28 cellular contexts compared by ENCODE assay signal in the genomic region with DNA sequence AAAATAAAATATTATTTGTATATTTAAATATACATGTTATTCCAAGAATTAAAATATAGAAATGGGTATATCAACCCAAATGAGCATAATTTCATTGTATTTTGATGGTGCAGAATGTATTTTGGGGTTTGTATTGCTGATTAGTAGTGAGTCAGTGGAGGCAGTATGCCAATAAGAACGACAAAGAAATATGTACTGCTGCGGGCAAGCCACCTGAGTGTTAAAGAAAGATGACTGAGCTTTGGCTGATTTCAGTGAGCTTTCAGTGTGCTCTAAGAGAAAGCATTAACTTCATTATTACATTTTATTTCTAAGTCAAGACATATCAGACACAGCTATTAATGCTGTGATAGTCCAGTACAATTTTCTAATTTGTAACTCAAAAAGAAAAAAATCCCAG.
"Had no signal": no experiment of that assay in that cellular context is flagged by ENCODE, and none has a peak within 500 bp of the region (broad histone marks: within the 10 kb centered on the region; RNA-seq: fewer than 3 reads in every experiment).

No MANE protein-coding gene starts in this region.

- ATAC-seq: activated CD4-positive, alpha-beta T cell treated with anti-CD3 and anti-CD28 coated beads for 36 hours; activated naive CD4-positive, alpha-beta T cell treated with anti-CD3 and anti-CD28 coated beads, Interleukin-2, amount 50 U/mL, for 72 hours; activated T-cell treated with anti-CD3 and anti-CD28 coated beads, Interleukin-2, amount 50 U/mL, for 72 hours; body of pancreas; gastroesophageal sphincter had no signal

- H3K27me3 ChIP-seq: ascending aorta, body of pancreas, dorsolateral prefrontal cortex, esophagus muscularis mucosa, gastroesophageal sphincter had no signal

- H3K4me1 Mint-ChIP-seq: activated CD4-positive, alpha-beta T cell treated with anti-CD3 and anti-CD28 coated beads for 36 hours; central memory CD8-positive, alpha-beta T cell; endodermal cell had no signal

- H3K36me3 Mint-ChIP-seq: activated CD4-positive, alpha-beta memory T cell treated with anti-CD3 and anti-CD28 coated beads for 36 hours; activated naive CD4-positive, alpha-beta T cell treated with anti-CD3 and anti-CD28 coated beads, Interleukin-2, amount 10 ng/mL, durations not matched to agents 7 days and 5 days; activated naive CD4-positive, alpha-beta T cell treated with anti-CD3 and anti-CD28 coated beads, Interleukin-2, amount 50 U/mL, for 72 hours; activated naive CD8-positive, alpha-beta T cell treated with anti-CD3 and anti-CD28 coated beads, Interleukin-2, amount 10 ng/mL, durations not matched to agents 7 days and 5 days had no signal

- DNase-seq: activated CD4-positive, alpha-beta memory T cell treated with anti-CD3 and anti-CD28 coated beads for 36 hours; activated CD4-positive, alpha-beta T cell treated with anti-CD3 and anti-CD28 coated beads for 36 hours; activated CD4-positive, alpha-beta T cell treated with anti-CD3 and anti-CD28 coated beads, Interleukin-2, amount 10 ng/mL, durations not matched to agents 24 days and 14 days; activated CD4-positive, CD25-positive, alpha-beta regulatory T cell; activated CD4-positive, CD25-positive, alpha-beta regulatory T cell treated with anti-CD3 and anti-CD28 coated beads, Interleukin-2, amount 50 U/mL, for 72 hours; activated CD8-positive, alpha-beta memory T cell treated with anti-CD3 and anti-CD28 coated beads, Interleukin-2, amount 50 U/mL, for 48 hours; activated gamma-delta T cell; activated naive CD4-positive, alpha-beta T cell; activated naive CD4-positive, alpha-beta T cell treated with anti-CD3 and anti-CD28 coated beads, Interleukin-2, amount 10 ng/mL, durations not matched to agents 7 days and 5 days; activated naive CD8-positive, alpha-beta T cell treated with anti-CD3 and anti-CD28 coated beads, Interleukin-2, amount 10 ng/mL, durations not matched to agents 7 days and 5 days; activated T-cell treated with anti-CD3 and anti-CD28 coated beads for 4 hours; activated T-cell treated with anti-CD3 and anti-CD28 coated beads, Interleukin-2, amount 50 U/mL, for 24 hours; activated T-cell treated with anti-CD3 and anti-CD28 coated beads, Interleukin-2, amount 50 U/mL, for 72 hours; body of pancreas; dorsolateral prefrontal cortex; effector memory CD4-positive, alpha-beta T cell; endodermal cell; erythroblast; foreskin melanocyte; hippocampal formation; T-helper 2 cell had no signal

- H3K4me3 Mint-ChIP-seq: activated CD4-positive, alpha-beta memory T cell treated with anti-CD3 and anti-CD28 coated beads for 36 hours; activated CD4-positive, alpha-beta T cell treated with anti-CD3 and anti-CD28 coated beads for 36 hours; activated CD4-positive, alpha-beta T cell treated with anti-CD3 and anti-CD28 coated beads, Interleukin-2, amount 10 ng/mL, durations not matched to agents 24 days and 14 days; activated naive CD4-positive, alpha-beta T cell treated with anti-CD3 and anti-CD28 coated beads, Interleukin-2, amount 10 ng/mL, durations not matched to agents 7 days and 5 days; activated naive CD8-positive, alpha-beta T cell treated with anti-CD3 and anti-CD28 coated beads, Interleukin-2, amount 10 ng/mL, durations not matched to agents 7 days and 5 days; activated T-cell treated with anti-CD3 and anti-CD28 coated beads, Interleukin-2, amount 50 U/mL, for 24 hours; activated T-cell treated with anti-CD3 and anti-CD28 coated beads, Interleukin-2, amount 50 U/mL, for 72 hours; central memory CD8-positive, alpha-beta T cell; dendritic cell treated with granulocyte-macrophage colony-stimulating factor and Interleukin-4, amounts not matched to agents 40 ng/mL and 50 ng/mL, for 4 days; endodermal cell had no signal

- H3K9me3 Mint-ChIP-seq: activated CD4-positive, alpha-beta memory T cell treated with anti-CD3 and anti-CD28 coated beads for 36 hours; activated CD4-positive, alpha-beta T cell treated with anti-CD3 and anti-CD28 coated beads, Interleukin-2, amount 10 ng/mL, durations not matched to agents 24 days and 14 days; activated naive CD4-positive, alpha-beta T cell treated with anti-CD3 and anti-CD28 coated beads, Interleukin-2, amount 10 ng/mL, durations not matched to agents 7 days and 5 days; activated naive CD4-positive, alpha-beta T cell treated with anti-CD3 and anti-CD28 coated beads, Interleukin-2, amount 50 U/mL, for 72 hours; activated naive CD8-positive, alpha-beta T cell treated with anti-CD3 and anti-CD28 coated beads, Interleukin-2, amount 10 ng/mL, durations not matched to agents 7 days and 5 days; activated T-cell treated with anti-CD3 and anti-CD28 coated beads, Interleukin-2, amount 50 U/mL, for 24 hours; activated T-cell treated with anti-CD3 and anti-CD28 coated beads, Interleukin-2, amount 50 U/mL, for 72 hours; central memory CD8-positive, alpha-beta T cell; dendritic cell treated with granulocyte-macrophage colony-stimulating factor and Interleukin-4, amounts not matched to agents 40 ng/mL and 50 ng/mL, for 4 days; endodermal cell had no signal

- H3K27me3 Mint-ChIP-seq: activated naive CD4-positive, alpha-beta T cell treated with anti-CD3 and anti-CD28 coated beads, Interleukin-2, amount 10 ng/mL, durations not matched to agents 7 days and 5 days; dendritic cell treated with granulocyte-macrophage colony-stimulating factor and Interleukin-4, amounts not matched to agents 40 ng/mL and 50 ng/mL, for 4 days had no signal

- H3K9me3 ChIP-seq: ascending aorta, body of pancreas, esophagus muscularis mucosa, gastroesophageal sphincter had no signal

- H3K27ac Mint-ChIP-seq: activated CD4-positive, alpha-beta memory T cell treated with anti-CD3 and anti-CD28 coated beads for 36 hours; activated CD4-positive, alpha-beta T cell treated with anti-CD3 and anti-CD28 coated beads for 36 hours; activated CD4-positive, alpha-beta T cell treated with anti-CD3 and anti-CD28 coated beads, Interleukin-2, amount 10 ng/mL, durations not matched to agents 24 days and 14 days; activated naive CD4-positive, alpha-beta T cell treated with anti-CD3 and anti-CD28 coated beads, Interleukin-2, amount 10 ng/mL, durations not matched to agents 7 days and 5 days; activated naive CD4-positive, alpha-beta T cell treated with anti-CD3 and anti-CD28 coated beads, Interleukin-2, amount 50 U/mL, for 72 hours; activated naive CD8-positive, alpha-beta T cell treated with anti-CD3 and anti-CD28 coated beads, Interleukin-2, amount 10 ng/mL, durations not matched to agents 7 days and 5 days; activated T-cell treated with anti-CD3 and anti-CD28 coated beads, Interleukin-2, amount 50 U/mL, for 24 hours; activated T-cell treated with anti-CD3 and anti-CD28 coated beads, Interleukin-2, amount 50 U/mL, for 72 hours; dendritic cell treated with granulocyte-macrophage colony-stimulating factor and Interleukin-4, amounts not matched to agents 40 ng/mL and 50 ng/mL, for 4 days; endodermal cell had no signal

- H3K27ac ChIP-seq: ascending aorta, body of pancreas, coronary artery, dorsolateral prefrontal cortex, esophagus muscularis mucosa, gastroesophageal sphincter had no signal

- H3K4me3 ChIP-seq: ascending aorta, body of pancreas, coronary artery, dorsolateral prefrontal cortex, esophagus muscularis mucosa, gastroesophageal sphincter had no signal

- H3K4me1 ChIP-seq: ascending aorta, body of pancreas, esophagus muscularis mucosa, gastroesophageal sphincter had no signal
